In genomic region chr18:23291456-23292205, GRCh38 we compare ENCODE assay signal across 13 cellular contexts.
A peak's percentile ranks its signal among the peaks of the same experiment; 100 is the strongest.
DNase-seq lines count a peak whose midpoint lies in the region; ATAC-seq and TF ChIP-seq lines count a peak whose summit lies in the region.
"Had no signal": no experiment of that assay in that cellular context is flagged by ENCODE, and none has a peak within 500 bp of the region (broad histone marks: within the 10 kb centered on the region; RNA-seq: fewer than 3 reads in every experiment).

No MANE protein-coding gene starts in this region.

- ATAC-seq in PC-3 (peak; percentile 95), sciatic nerve (peak; percentile 63), HG02870 (IDR thresholded peaks at IDR 0.05; ENCODE audit: unreplicated experiment) (no peak)

- peak overlapping the region; percentile 50 for H3K4me2 ChIP-seq in PC-3 (ENCODE audit: low read length)
- H3K4me2 ChIP-seq in neuronal stem cell (ENCODE audit: insufficient read depth, low read length, poor library complexity, severe bottlenecking) = no peak overlapping the region

- no peak overlapping the region for H2BK5ac ChIP-seq in neuronal stem cell (ENCODE audit: low read length)

- CTCF ChIA-PET in PC-3 (lab: Charles Lee) = no interaction called here

- H2AK5ac ChIP-seq in neuronal stem cell (ENCODE audit: low read depth, low read length) = no peak overlapping the region

- no peaks in the 10 kb centered on the region for H3K79me1 ChIP-seq in neuronal stem cell (ENCODE audit: low read depth, low read length)

- H3K36me3 ChIP-seq in PC-3 (ENCODE audit: low read depth, low read length) = no peaks in the 10 kb centered on the region
- H3K36me3 ChIP-seq in neuronal stem cell (replicated peaks in 1 of 2; ENCODE audit: control insufficient read depth in 2 of 2, insufficient read depth in 2 of 2, low read length in 2 of 2) = no peaks in the 10 kb centered on the region
- H3K36me3 ChIP-seq: stomach had no signal

- H4K20me1 ChIP-seq in PC-3 (ENCODE audit: low read length) = no peaks in the 10 kb centered on the region

- no peak overlapping the region for H3K23ac ChIP-seq in neuronal stem cell (ENCODE audit: low read depth, low read length, poor library complexity)

- no peak overlapping the region for H2BK15ac ChIP-seq in neuronal stem cell (ENCODE audit: low read length)

- WGBS in neuronal stem cell (ENCODE audit: extremely low coverage in 2 of 2, insufficient read length in 2 of 2, insufficient replicate concordance in 1 of 2), 2 donors = no CpG with 5 or more reads among the region's 4 CpGs

- H2BK120ac ChIP-seq in neuronal stem cell (ENCODE audit: low read depth, low read length) = no peak overlapping the region

- POLR2A ChIA-PET in PC-3 (lab: Charles Lee; ENCODE audit: unreplicated experiment) = no interaction called here

- peak; percentile 42 for DNase-seq in ELR (ENCODE audit: low read depth)
- DNase-seq in PC-3 = peak; percentile 86
- peak; percentile 66 for DNase-seq in epithelial cell of esophagus (ENCODE audit: low read depth)
- no peak for DNase-seq in sciatic nerve (ENCODE audit: low spot score)
- DNase-seq in neuronal stem cell (ENCODE audit: low spot score) = no peak
- DNase-seq in NCI-H345 treated with DMSO at 0.1 percent for 48 hours (lab: John Stamatoyannopoulos, UW; ENCODE audit: unreplicated experiment) = no peak
- no peak for DNase-seq in NCI-H748 treated with DMSO at 0.1 percent for 48 hours (lab: John Stamatoyannopoulos, UW)
- DNase-seq: effector memory CD4-positive, alpha-beta T cell; NCI-H187; OCI-M1; stimulated activated CD4-positive, alpha-beta T cell treated with anti-CD3 and anti-CD28 coated beads, Interleukin-4, amount 100 ng/mL, for 4 hours; stomach had no signal

- no peaks in the 10 kb centered on the region for H3K79me2 ChIP-seq in PC-3 (ENCODE audit: low read length)

- H2AFZ ChIP-seq in PC-3 (ENCODE audit: low read length) (peak overlapping the region; percentile 51; the same call in 1 of the 2 replicates), neuronal stem cell (ENCODE audit: low read length) (no peak overlapping the region)

- H3K4ac ChIP-seq in neuronal stem cell (ENCODE audit: low read length) = no peak overlapping the region

- H3K4me3 ChIP-seq in PC-3 (ENCODE audit: low read length) = no peak overlapping the region
- H3K4me3 ChIP-seq in epithelial cell of esophagus (ENCODE audit: low read length) = no peak overlapping the region
- H3K4me3 ChIP-seq in neuronal stem cell (ENCODE audit: low read length in 2 of 2) = no peak overlapping the region
- H3K4me3 ChIP-seq: stomach had no signal

- H3K9me3 ChIP-seq in PC-3 (ENCODE audit: low read length) (no peaks in the 10 kb centered on the region), neuronal stem cell (replicated peaks in 1 of 2; ENCODE audit: control insufficient read depth in 2 of 2, insufficient read depth in 1 of 2, low read depth in 1 of 2, low read length in 2 of 2) (peaks cover 0 to 2% of the 10 kb centered on the region in 2 donors)
- H3K9me3 ChIP-seq: stomach had no signal

- TSS peak; percentile 42 for BruUV-seq in PC-3 (replicated peaks; lab: Mats Ljungman, UMichigan)

- TF ChIP-seq CTCF in PC-3 (conservative IDR thresholded peaks at IDR 0.05; ENCODE audit: low read depth, low read length) (no peak), epithelial cell of esophagus (IDR thresholded peaks at IDR 0.05; ENCODE audit: insufficient read depth, low read depth, low read length, missing control alignments) (no peak)

- intact Hi-C loops in PC-3 (cut with micrococcal nuclease) (no loop called here), sciatic nerve (cut with DNase I) (no loop called here)

- H3K27me3 ChIP-seq in PC-3 (ENCODE audit: low read length) (no peaks in the 10 kb centered on the region), neuronal stem cell (ENCODE audit: control insufficient read depth in 3 of 3, insufficient read depth in 3 of 3, low read depth in 1 of 3, low read length in 3 of 3) (no peaks in the 10 kb centered on the region)
- H3K27me3 ChIP-seq: stomach had no signal

- H4K91ac ChIP-seq in neuronal stem cell (ENCODE audit: low read depth, low read length, poor library complexity) = no peak overlapping the region

- H4K8ac ChIP-seq in neuronal stem cell (ENCODE audit: low read depth, low read length) = no peak overlapping the region

- H3K18ac ChIP-seq in neuronal stem cell (ENCODE audit: low read length) = no peak overlapping the region

- H3K14ac ChIP-seq in neuronal stem cell (ENCODE audit: low read length) = no peak overlapping the region

- no peak overlapping the region for H2BK12ac ChIP-seq in neuronal stem cell (ENCODE audit: low read length)

- H3K9ac ChIP-seq in PC-3 (ENCODE audit: low read length) (no peak overlapping the region), neuronal stem cell (ENCODE audit: low read depth, low read length, poor library complexity) (no peak overlapping the region)

- H3K9me2 ChIP-seq in PC-3 (replicated peaks; ENCODE audit: low read length) = no peaks in the 10 kb centered on the region

- H3F3A ChIP-seq in PC-3 (ENCODE audit: low read length, unreplicated experiment) = no peaks in the 10 kb centered on the region

- H3K27ac ChIP-seq in PC-3 (ENCODE audit: low read length) (peak overlapping the region; percentile 71), neuronal stem cell (replicated peaks; ENCODE audit: low read length) (no peak overlapping the region)
- H3K27ac ChIP-seq: stomach had no signal

- H3K4me1 ChIP-seq in PC-3 (ENCODE audit: insufficient read depth, low read length) = peaks cover 20% of the 10 kb centered on the region
- H3K4me1 ChIP-seq in neuronal stem cell (ENCODE audit: control insufficient read depth in 2 of 2, insufficient read depth in 1 of 2, low read depth in 1 of 2, low read length in 2 of 2) = peaks cover 0 to 4% of the 10 kb centered on the region in 2 donors
- H3K4me1 ChIP-seq: stomach had no signal

Comparison
In these comparisons a context has a peak if more than half of its experiments do, and no peak if none do; other contexts are left out.
1. DNase-seq: peak in ELR (single experiment), PC-3 (single experiment) and epithelial cell of esophagus (single experiment); none in sciatic nerve (single experiment), neuronal stem cell (single experiment), NCI-H345 treated with DMSO at 0.1 percent for 48 hours (single experiment) and NCI-H748 treated with DMSO at 0.1 percent for 48 hours (single experiment).